ENCODE assay signal across 16 cellular contexts in genomic region chr12:3755898-3756297, GRCh38. TPM values are rescaled to one million over a fixed set of nuclear protein-coding genes. Genes with fewer than 3 reads are reported as not detected.
DNase-seq lines count a peak whose midpoint lies in the region; ATAC-seq, FAIRE-seq and TF ChIP-seq lines count a peak whose summit lies in the region.
"Had no signal": no experiment of that assay in that cellular context is flagged by ENCODE, and none has a peak within 500 bp of the region (broad histone marks: within the 10 kb centered on the region; RNA-seq: fewer than 3 reads in every experiment).

No MANE protein-coding gene starts in this region.

- no peak overlapping the region for H3K18ac ChIP-seq in H1 (ENCODE audit: extremely low read depth, low read length)

- intact Hi-C loops in gastrocnemius medialis (cut with DNase I; ENCODE audit: low total_unique reads) (no loop called here), spleen (cut with DNase I; ENCODE audit: low total_unique reads) (no loop called here)

- H4K8ac ChIP-seq in H1 (ENCODE audit: extremely low read depth, insufficient read depth, low read length), result peak overlapping the region; percentile 8; the same call in 1 of the 2 replicates

- no peaks in the 10 kb centered on the region; a peak in 1 of 4 replicates for H3K79me2 ChIP-seq in H1 (ENCODE audit: control insufficient read depth in 1 of 2, insufficient read depth in 2 of 2, low read length in 2 of 2)

- no peaks in the 10 kb centered on the region for H3K23me2 ChIP-seq in H1 (ENCODE audit: low read depth, low read length)

- H2BK15ac ChIP-seq in H1 (ENCODE audit: low read length), result no peak overlapping the region

- no peak overlapping the region for H2BK120ac ChIP-seq in H1 (replicated peaks; ENCODE audit: low read depth, low read length)

- H3K4me1 ChIP-seq in H1 (replicated peaks in 1 of 4; ENCODE audit: control insufficient read depth in 3 of 4, insufficient read depth in 4 of 4, low read length in 3 of 4) (peaks cover 0 to 4% (median 3%) of the 10 kb centered on the region in 4 experiments; a peak in 6 of 7 replicates), gastrocnemius medialis (peaks cover 0 to 5% of the 10 kb centered on the region in 2 donors), spleen (peaks cover 5 to 42% (median 32%) of the 10 kb centered on the region in 6 donors), Peyer's patch (peaks cover 0 to 12% (median 5%) of the 10 kb centered on the region in 4 donors)

- no peak for TF ChIP-seq RAD21 in H1 (IDR thresholded peaks at IDR 0.05 in 1 of 2, conservative IDR thresholded peaks at IDR 0.05 in 1 of 2; ENCODE audit: low read depth in 2 of 2, low read length in 2 of 2)

- H3K23ac ChIP-seq in H1 (ENCODE audit: insufficient read length), result no peak overlapping the region

- TF ChIP-seq POLR2A in H1 (IDR thresholded peaks at IDR 0.05; ENCODE audit: control extremely low read depth in 1 of 2, low read depth in 2 of 2, low read length in 2 of 2), result no peak
- no peak for TF ChIP-seq POLR2A in gastrocnemius medialis (IDR thresholded peaks at IDR 0.05)
- TF ChIP-seq POLR2A in spleen (IDR thresholded peaks at IDR 0.05), result no peak
- TF ChIP-seq POLR2A in Peyer's patch (IDR thresholded peaks at IDR 0.05), result no peak

- H2BK5ac ChIP-seq in H1 (ENCODE audit: low read depth, low read length), result no peak overlapping the region

- H4K20me1 ChIP-seq in H1 (replicated peaks in 1 of 2; ENCODE audit: control insufficient read depth in 1 of 2, insufficient read depth in 2 of 2, low read length in 2 of 2), result no peaks in the 10 kb centered on the region

- H3K4ac ChIP-seq in H1 (replicated peaks; ENCODE audit: insufficient read length, low read depth, low read length), result no peak overlapping the region

- in situ Hi-C loops in gastrocnemius medialis (cut with MboI; ENCODE audit: low sequenced_read_pairs in 4 of 4), result no loop called here

- H3K9me3 ChIP-seq in H1 (ENCODE audit: insufficient read depth in 2 of 2, low read depth in 1 of 2, low read length in 1 of 2), result no peaks in the 10 kb centered on the region
- no peaks in the 10 kb centered on the region for H3K9me3 ChIP-seq in gastrocnemius medialis
- H3K9me3 ChIP-seq in spleen, result no peaks in the 10 kb centered on the region
- no peaks in the 10 kb centered on the region for H3K9me3 ChIP-seq in Peyer's patch

- no peak overlapping the region for H3K56ac ChIP-seq in H1 (replicated peaks; ENCODE audit: insufficient read length, low read depth, low read length)

- H3K27me3 ChIP-seq in H1 (replicated peaks in 1 of 4; ENCODE audit: control insufficient read depth in 3 of 4, extremely low read depth in 1 of 4, insufficient read depth in 3 of 4, low read length in 3 of 4), result peaks cover 0 to 16% (median 12%) of the 10 kb centered on the region in 4 experiments; a peak in 6 of 7 replicates
- peaks cover 0 to 7% (median 0%) of the 10 kb centered on the region in 3 donors for H3K27me3 ChIP-seq in gastrocnemius medialis
- H3K27me3 ChIP-seq in spleen (replicated peaks in 1 of 7), result no peaks in the 10 kb centered on the region
- no peaks in the 10 kb centered on the region for H3K27me3 ChIP-seq in Peyer's patch
- H3K27me3 ChIP-seq: BLaER1 had no signal

- peak; percentile 54 to 68 for ATAC-seq in gastrocnemius medialis
- ATAC-seq: HCT116 had no signal

- DNase-seq in NCI-H146 (lab: John Stamatoyannopoulos, UW), result peak; percentile 11
- no peak for DNase-seq in NCI-H146 treated with DMSO at 0.1 percent for 48 hours (lab: John Stamatoyannopoulos, UW; ENCODE audit: unreplicated experiment)
- peak; percentile 43 for DNase-seq in LHCN-M2 (ENCODE audit: low read depth)
- no peak for DNase-seq in H1 (ENCODE audit: low read depth in 1 of 2, low spot score in 2 of 2)
- peak; percentile 7 to 66 for DNase-seq in gastrocnemius medialis
- DNase-seq in spleen, result no peak
- DNase-seq in Peyer's patch, result no peak
- no peak for DNase-seq in T1000 (lab: John Stamatoyannopoulos, UW)
- DNase-seq: COR-L47, DMS153, NCI-H1436, NCI-H2081 treated with DMSO at 0.1 percent for 48 hours, NCI-H524 had no signal

- POLR2A ChIA-PET in H1 (lab: Charles Lee; ENCODE audit: partially characterized antibody), result no interaction called here

- H4K91ac ChIP-seq in H1 (replicated peaks; ENCODE audit: insufficient read length, low read length), result no peak overlapping the region

- no peak overlapping the region for H3K9ac ChIP-seq in H1 (replicated peaks in 1 of 4; ENCODE audit: extremely low read depth in 1 of 4, low read depth in 3 of 4, low read length in 3 of 4)
- H3K9ac ChIP-seq: BLaER1 had no signal

- no peak overlapping the region for H3K27ac ChIP-seq in H1 (ENCODE audit: low read depth, low read length)
- H3K27ac ChIP-seq in gastrocnemius medialis, result peak overlapping the region in 2 of 4 donors; percentile 22 to 28
- no peak overlapping the region for H3K27ac ChIP-seq in spleen
- H3K27ac ChIP-seq in Peyer's patch, result no peak overlapping the region
- H3K27ac ChIP-seq: 22Rv1, BLaER1 had no signal

- no peak overlapping the region for H3K4me2 ChIP-seq in H1 (ENCODE audit: insufficient read depth in 1 of 2, low read depth in 2 of 2, low read length in 2 of 2)
- H3K4me2 ChIP-seq: BLaER1 had no signal

- H3K4me3 ChIP-seq in H1 (ENCODE audit: extremely low read depth in 1 of 4, insufficient read depth in 2 of 4, low read depth in 3 of 4, low read length in 4 of 4), result no peak overlapping the region
- no peak overlapping the region for H3K4me3 ChIP-seq in gastrocnemius medialis
- H3K4me3 ChIP-seq in spleen, result no peak overlapping the region
- no peak overlapping the region for H3K4me3 ChIP-seq in Peyer's patch
- H3K4me3 ChIP-seq: BLaER1 had no signal

- no peak overlapping the region for H3K14ac ChIP-seq in H1 (ENCODE audit: insufficient read length)

- no peak overlapping the region for H2AFZ ChIP-seq in H1 (ENCODE audit: low read length)

- H4K5ac ChIP-seq in H1 (ENCODE audit: insufficient read length, low read depth, low read length), result no peak overlapping the region

- no peaks in the 10 kb centered on the region for H3K79me1 ChIP-seq in H1 (ENCODE audit: low read depth, low read length)

- H3K36me3 ChIP-seq in H1 (ENCODE audit: control insufficient read depth in 2 of 4, insufficient read depth in 4 of 4, low read length in 3 of 4), result no peaks in the 10 kb centered on the region
- no peaks in the 10 kb centered on the region for H3K36me3 ChIP-seq in gastrocnemius medialis
- no peaks in the 10 kb centered on the region for H3K36me3 ChIP-seq in spleen
- H3K36me3 ChIP-seq in Peyer's patch, result no peaks in the 10 kb centered on the region

- no peak for TF ChIP-seq EP300 in H1 (IDR thresholded peaks at IDR 0.05; ENCODE audit: borderline replicate concordance in 1 of 2, low read depth in 2 of 2, low read length in 2 of 2)

- WGBS in H1 (ENCODE audit: extremely low coverage in 1 of 2, insufficient coverage in 1 of 2, insufficient read length in 1 of 2, insufficient replicate concordance in 2 of 2, low coverage in 1 of 2, low lambda C conversion rate in 2 of 2, missing lambda C conversion rate in 1 of 2), 2 experiments, result 80% methylated on average over 3 of the region's 3 CpGs; no CpG with 5 or more reads in 1 of the 2 experiments
- 73 to 100% (median 80%) methylated on average over 2 to 3 of the region's 3 CpGs for WGBS in spleen, 5 donors

- CTCF ChIA-PET in H1 (lab: Charles Lee; ENCODE audit: partially characterized antibody), result interaction anchor here (0.6 to 3.5 kb wide), 5 partner anchors 21 to 455 kb away, joined by 3 to 14 read pairs (median 4); no protein-coding TSS in a partner anchor

- FAIRE-seq in H1 (lab: Jason Lieb, UNC), result no peak

- no peak overlapping the region for H2BK20ac ChIP-seq in H1 (ENCODE audit: low read length)

- TF ChIP-seq CTCF in H1 (IDR thresholded peaks at IDR 0.05; ENCODE audit: control extremely low read depth in 1 of 3, insufficient read depth in 1 of 3, low read depth in 1 of 3, low read length in 3 of 3) (no peak), gastrocnemius medialis (IDR thresholded peaks at IDR 0.05 in 4 of 5, conservative IDR thresholded peaks at IDR 0.05 in 1 of 5) (no peak), spleen (IDR thresholded peaks at IDR 0.05 in 8 of 11, conservative IDR thresholded peaks at IDR 0.05 in 3 of 11) (no peak), Peyer's patch (IDR thresholded peaks at IDR 0.05) (no peak)

- H2AK5ac ChIP-seq in H1 (ENCODE audit: low read depth, low read length), result no peak overlapping the region

- H2BK12ac ChIP-seq in H1 (ENCODE audit: low read depth, low read length), result no peak overlapping the region

TF ChIP-seq in H1, 55 proteins besides CTCF, POLR2A, EP300 and RAD21 (continues in another document):
- no peak for TF ChIP-seq KDM1A (IDR thresholded peaks at IDR 0.05; ENCODE audit: borderline replicate concordance, low read length)

RNA-seq across cellular contexts. Expression of gene CRACR2A, which starts 3.0 kb away (rescaled TPM):
- total RNA-seq in LHCN-M2 (2014; rRNA removed) (6.7 and 7.0 TPM in 2 replicates), gastrocnemius medialis (1 to 10 TPM in 2 of 4 donors, under 1 TPM in 2; 0.47 to 1.7 (median 1.1) TPM), spleen (10 to 100 TPM; 18.9 to 27.6 (median 22.1) TPM), Peyer's patch (10 to 100 TPM; 52.3 to 81.7 (median 65.9) TPM)
- 3.7 TPM for polyA plus RNA-seq in LHCN-M2 (2012)
- total RNA-seq in H1 (2021; fragmentation: NEBNext Ultra II Directional; extraction: Animal tissue kit (Norgen Biotek cat#: 25700)), result 3.0 and 3.2 TPM in 2 replicates
- polyA plus RNA-seq in H1 (2011; rRNA removed) (0.75 and 0.85 TPM in 2 replicates), spleen (1 to 10 TPM; 3.3 to 6.0 (median 4.5) TPM)
- polyA plus RNA-seq in H1 (2011; cell fraction: cytosol; rRNA removed), result 1.1 TPM
- 1.9 TPM for polyA plus RNA-seq in H1 (2011; cell fraction: nucleus; rRNA removed)
- polyA plus RNA-seq in H1 (2012, experiment 1 of 2), result 1.1 to 1.8 TPM (median 1.5 TPM) in 4 replicates
- 0.20 TPM for polyA plus RNA-seq in H1 (2012, experiment 2 of 2)
- 0.89 TPM for polyA plus RNA-seq in H1 (2013, experiment 1 of 2)
- 1.0 TPM for polyA plus RNA-seq in H1 (2013, experiment 2 of 2)
- polyA minus RNA-seq in H1 (2011; rRNA and poly(A)+ RNA removed), result 1.5 and 2.6 TPM in 2 replicates
- polyA minus RNA-seq in H1 (2011; cell fraction: cytosol; rRNA and poly(A)+ RNA removed), result 0.88 TPM
- polyA minus RNA-seq in H1 (2011; cell fraction: nucleus; rRNA and poly(A)+ RNA removed), result 3.8 TPM

Comparison
In these comparisons a context has a peak if more than half of its experiments do, and no peak if none do; other contexts are left out.
1. DNase-seq: peak in NCI-H146 (single experiment), LHCN-M2 (single experiment) and gastrocnemius medialis (2 of 2); none in NCI-H146 treated with DMSO at 0.1 percent for 48 hours (single experiment), H1 (0 of 2), spleen (single experiment), Peyer's patch (0 of 3) and T1000 (single experiment).